In the genomic region with DNA sequence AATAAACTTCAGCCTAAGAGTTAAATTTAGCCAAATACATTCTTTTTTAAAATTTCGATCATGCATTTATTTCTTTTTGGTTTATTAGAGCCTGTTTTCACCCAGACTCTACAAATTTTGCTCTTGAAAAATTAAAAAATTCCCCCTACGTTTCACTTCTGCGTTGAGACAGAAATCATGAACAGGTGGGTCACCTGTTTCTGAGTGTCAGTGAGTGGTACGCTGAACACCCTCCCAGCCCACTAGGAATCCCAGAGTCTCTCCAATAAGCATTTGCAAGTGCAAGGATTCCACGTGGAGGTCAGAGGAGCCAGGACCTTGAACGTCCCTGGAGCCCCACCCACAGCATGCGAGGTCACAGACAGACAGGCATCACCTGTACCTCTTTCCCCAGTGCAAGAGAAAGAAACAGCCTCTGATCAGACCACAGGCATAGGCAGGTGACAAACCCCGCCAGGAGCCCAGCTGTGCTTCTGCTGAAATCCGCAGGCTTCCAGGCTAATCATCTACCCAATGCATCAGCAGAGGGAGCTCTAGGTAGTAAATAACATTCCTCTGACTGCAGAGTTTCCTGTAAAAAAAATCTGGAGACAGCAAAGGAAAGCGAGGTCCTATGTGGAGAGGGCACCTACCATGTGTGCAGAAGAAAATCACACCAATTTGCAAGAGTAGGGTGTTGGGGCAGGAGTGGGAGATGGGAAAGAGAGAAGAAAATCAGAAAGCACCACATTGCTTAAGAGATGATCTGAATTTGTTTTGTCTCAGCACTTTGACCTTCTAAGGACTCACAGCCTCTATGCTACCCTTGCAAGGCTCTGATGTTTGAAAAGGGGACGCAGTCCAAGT, we compare ENCODE assay signal across 8 cellular contexts. TPM values are rescaled to one million over a fixed set of nuclear protein-coding genes. Genes with fewer than 3 reads are reported as not detected.
A peak's percentile ranks its signal among the peaks of the same experiment; 100 is the strongest.
DNase-seq lines count a peak whose midpoint lies in the region; TF ChIP-seq lines count a peak whose summit lies in the region.

No MANE protein-coding gene starts in this region.

- no peaks in the 10 kb centered on the region for H3K27me3 ChIP-seq in adrenal gland
- no peaks in the 10 kb centered on the region for H3K27me3 ChIP-seq in hepatocyte
- H3K27me3 ChIP-seq in spleen (replicated peaks in 1 of 7), result peaks cover 0 to 20% (median 0%) of the 10 kb centered on the region in 7 donors

- peak; percentile 66 for DNase-seq in SIG-M5 treated with dmso at 0.1 percent for 504 hours (lab: John Stamatoyannopoulos, UW; ENCODE audit: unreplicated experiment)
- DNase-seq in SIG-M5 (lab: John Stamatoyannopoulos, UW), result no peak
- peak; percentile 38 for DNase-seq in HuH-7.5 (ENCODE audit: low spot score)
- peak; percentile 50 for DNase-seq in RPMI7951 (ENCODE audit: low read depth)
- peak in 6 of 7 donors; percentile 50 to 73 (median 60) for DNase-seq in adrenal gland
- DNase-seq in hepatocyte (ENCODE audit: low spot score), result peak; percentile 86
- peak; percentile 83 for DNase-seq in spleen
- DNase-seq in cerebellar nuclear complex (lab: John Stamatoyannopoulos, UW), result no peak

- no peak overlapping the region for H2AFZ ChIP-seq in hepatocyte

- H3K9me2 ChIP-seq in hepatocyte (replicated peaks; ENCODE audit: insufficient read depth), result no peaks in the 10 kb centered on the region

- H3K4me3 ChIP-seq in adrenal gland, result no peak overlapping the region
- no peak overlapping the region for H3K4me3 ChIP-seq in hepatocyte
- H3K4me3 ChIP-seq in spleen, result no peak overlapping the region

- intact Hi-C loops in adrenal gland (cut with DNase I) (loop anchor here in 1 of 2 donors (5.0 kb wide), 1 partner anchor 101 kb away; no protein-coding TSS in a partner anchor), spleen (cut with DNase I; ENCODE audit: low total_unique reads) (loop anchor here (10.0 kb wide), 1 partner anchor 272 kb away; no protein-coding TSS in a partner anchor)

- no peaks in the 10 kb centered on the region for H3K79me2 ChIP-seq in hepatocyte

- peaks cover 0 to 21% of the 10 kb centered on the region in 2 donors for H3K4me1 ChIP-seq in adrenal gland (replicated peaks in 1 of 2)
- H3K4me1 ChIP-seq in hepatocyte (ENCODE audit: insufficient read depth), result peaks cover 20% of the 10 kb centered on the region
- H3K4me1 ChIP-seq in spleen, result peaks cover 4 to 32% (median 24%) of the 10 kb centered on the region in 6 donors

- no peaks in the 10 kb centered on the region for H3K36me3 ChIP-seq in adrenal gland (replicated peaks in 1 of 2)
- H3K36me3 ChIP-seq in hepatocyte (replicated peaks; ENCODE audit: insufficient read depth, low read depth), result no peaks in the 10 kb centered on the region
- H3K36me3 ChIP-seq in spleen, result no peaks in the 10 kb centered on the region

- TF ChIP-seq CTCF in adrenal gland (IDR thresholded peaks at IDR 0.05) (peak; percentile 31 to 65 (median 57)), hepatocyte (IDR thresholded peaks at IDR 0.05; ENCODE audit: poor library complexity) (peak; percentile 75), spleen (IDR thresholded peaks at IDR 0.05 in 8 of 11, conservative IDR thresholded peaks at IDR 0.05 in 3 of 11) (peak in 8 of 11 experiments; percentile 17 to 63 (median 50))

- H3K4me2 ChIP-seq in hepatocyte, result peak overlapping the region; percentile 4

- TF ChIP-seq POLR2A in adrenal gland (IDR thresholded peaks at IDR 0.05), result no peak
- TF ChIP-seq POLR2A in spleen (IDR thresholded peaks at IDR 0.05), result no peak

- H3K9me3 ChIP-seq in adrenal gland (replicated peaks in 1 of 3), result no peaks in the 10 kb centered on the region
- H3K9me3 ChIP-seq in hepatocyte (ENCODE audit: low read depth), result no peaks in the 10 kb centered on the region
- peaks cover 0 to 3% (median 0%) of the 10 kb centered on the region in 8 donors for H3K9me3 ChIP-seq in spleen

- 26 to 29% (median 27%) methylated on average over 11 of the region's 11 CpGs for WGBS in adrenal gland, 4 donors
- 37% methylated on average over 11 of the region's 11 CpGs for WGBS in hepatocyte (ENCODE audit: low lambda C conversion rate, missing lambda C conversion rate)
- WGBS in spleen, 5 donors, result 28 to 37% (median 32%) methylated on average over 11 of the region's 11 CpGs

- H3K27ac ChIP-seq in adrenal gland (no peak overlapping the region), hepatocyte (peak overlapping the region; percentile 49), spleen (no peak overlapping the region)

- H4K20me1 ChIP-seq in hepatocyte (ENCODE audit: insufficient read depth, poor library complexity, severe bottlenecking), result no peaks in the 10 kb centered on the region

RNA-seq across cellular contexts. Expression of gene XYLT1, which starts 5.9 kb away (rescaled TPM):
- 3.0 and 4.0 TPM in 2 replicates for total RNA-seq in RPMI7951 (2014; rRNA removed; shearing (Covaris generic))
- total RNA-seq in adrenal gland (10 to 100 TPM in 7 of 8 donors, 1 to 10 TPM in 1; 6.6 to 67.6 (median 16.8) TPM), hepatocyte (12.5 and 13.7 TPM in 2 replicates), spleen (10 to 100 TPM; 17.2 to 40.7 (median 25.2) TPM)
- polyA plus RNA-seq in adrenal gland (10 to 100 TPM in 1 of 3 donors, 1 to 10 TPM in 2; 1.3 to 27.7 (median 2.7) TPM), hepatocyte (6.9 TPM in 2 replicates), spleen (1 to 10 TPM; 2.1 to 3.2 (median 2.4) TPM)

Comparison
In these comparisons a context has a peak if more than half of its experiments do, and no peak if none do; other contexts are left out.
1. DNase-seq: peak in SIG-M5 treated with dmso at 0.1 percent for 504 hours (single experiment), HuH-7.5 (single experiment), RPMI7951 (single experiment), adrenal gland (6 of 7), hepatocyte (single experiment) and spleen (single experiment); none in SIG-M5 (single experiment) and cerebellar nuclear complex (0 of 2).
2. Peak in every context shown above with its lines, with median percentiles within 50 percentile points of each other: CTCF ChIP-seq.